In genomic region chr11:65859812-65860277, GRCh38 we compare ENCODE assay signal across 8 cellular contexts. TPM values are rescaled to one million over a fixed set of nuclear protein-coding genes. Genes with fewer than 3 reads are reported as not detected.
DNase-seq lines count a peak whose midpoint lies in the region; ATAC-seq, FAIRE-seq and TF ChIP-seq lines count a peak whose summit lies in the region.

No MANE protein-coding gene starts in this region.

- no peaks in the 10 kb centered on the region for H3K9me3 Mint-ChIP-seq in naive thymus-derived CD8-positive, alpha-beta T cell

- H3K27me3 Mint-ChIP-seq in naive thymus-derived CD8-positive, alpha-beta T cell: no peaks in the 10 kb centered on the region

- ATAC-seq in naive thymus-derived CD8-positive, alpha-beta T cell: peak; percentile 0 to 3
- ATAC-seq in GM21737 (IDR thresholded peaks at IDR 0.05; ENCODE audit: unreplicated experiment) (no peak), HG02678 (IDR thresholded peaks at IDR 0.05; ENCODE audit: unreplicated experiment) (no peak)

- peak overlapping the region; percentile 95 for H3K4me3 ChIP-seq in choroid plexus epithelial cell (ENCODE audit: low read depth, low read length)

- DNase-seq in GM10266 (ENCODE audit: extremely low spot score): no peak
- DNase-seq in NCI-H345 treated with DMSO at 0.1 percent for 48 hours (lab: John Stamatoyannopoulos, UW; ENCODE audit: unreplicated experiment): peak; percentile 70
- no peak for DNase-seq in choroid plexus epithelial cell (ENCODE audit: low read depth)
- DNase-seq in naive thymus-derived CD8-positive, alpha-beta T cell: peak in 1 of 10 donors; percentile 18
- no peak for DNase-seq in COLO829 (ENCODE audit: low spot score)
- DNase-seq in urothelium cell line (ENCODE audit: low spot score): no peak

- H3K4me1 Mint-ChIP-seq in naive thymus-derived CD8-positive, alpha-beta T cell: peaks cover 28 to 50% (median 46%) of the 10 kb centered on the region in 4 donors

- FAIRE-seq in urothelium cell line (lab: Jason Lieb, UNC): no peak

- POLR2A ChIA-PET in naive thymus-derived CD8-positive, alpha-beta T cell (lab: Charles Lee): interaction anchor here (0.6 to 12.6 kb wide), 44 partner anchors 8 to 1542 kb away, joined by 3 to 405 read pairs (median 7); partner anchors contain the start of genes BANF1, C11orf68, CCDC85B and CTSW

- peak overlapping the region; percentile 91 to 99 (median 96) for H3K4me3 Mint-ChIP-seq in naive thymus-derived CD8-positive, alpha-beta T cell

- TF ChIP-seq CTCF in GM10266 (IDR thresholded peaks at IDR 0.05; ENCODE audit: control insufficient read depth, insufficient read depth, low read depth, missing control alignments) (peak; percentile 22), choroid plexus epithelial cell (conservative IDR thresholded peaks at IDR 0.05; ENCODE audit: low read depth, low read length) (no peak)

- H3K27ac Mint-ChIP-seq in naive thymus-derived CD8-positive, alpha-beta T cell: peak overlapping the region; percentile 93 to 99 (median 96)

- H3K36me3 Mint-ChIP-seq in naive thymus-derived CD8-positive, alpha-beta T cell: peaks cover 0 to 47% (median 8%) of the 10 kb centered on the region in 3 donors

RNA-seq across cellular contexts. Expression of gene MUS81, which starts 0.4 kb away (rescaled TPM):
- 10 to 100 TPM; 91.9 to 97.8 TPM for total RNA-seq in naive thymus-derived CD8-positive, alpha-beta T cell
- 10 to 100 TPM; 21.7 to 26.5 (median 24.5) TPM for polyA plus RNA-seq in naive thymus-derived CD8-positive, alpha-beta T cell

RNA-seq across cellular contexts. Expression of gene CFL1, which starts 1.9 kb away (rescaled TPM):
- 100 to 1,000 TPM; 486 to 532 TPM for total RNA-seq in naive thymus-derived CD8-positive, alpha-beta T cell
- polyA plus RNA-seq in naive thymus-derived CD8-positive, alpha-beta T cell: 1,000 to 10,000 TPM; 2,347 to 2,575 (median 2,358) TPM

RNA-seq across cellular contexts. Expression of gene EFEMP2, which starts 12.8 kb away (rescaled TPM):
- total RNA-seq in naive thymus-derived CD8-positive, alpha-beta T cell: 10 to 100 TPM; 15.2 to 16.9 TPM
- polyA plus RNA-seq in naive thymus-derived CD8-positive, alpha-beta T cell: 1 to 10 TPM in 2 of 3 donors, not detected in 1; 1.8 to 2.5 TPM

RNA-seq across cellular contexts. Expression of gene CTSW, which starts 19.8 kb away (rescaled TPM):
- total RNA-seq in naive thymus-derived CD8-positive, alpha-beta T cell: 10 to 100 TPM; 52.1 to 52.6 TPM
- polyA plus RNA-seq in naive thymus-derived CD8-positive, alpha-beta T cell: 100 to 1,000 TPM; 255 to 495 (median 475) TPM

RNA-seq across cellular contexts. Expression of gene SNX32, which starts 26.1 kb away (rescaled TPM):
- 1 to 10 TPM; 2.1 to 2.2 TPM for total RNA-seq in naive thymus-derived CD8-positive, alpha-beta T cell
- polyA plus RNA-seq in naive thymus-derived CD8-positive, alpha-beta T cell: 1 to 10 TPM in 1 of 3 donors, under 1 TPM in 2; 0.39 to 1.5 (median 0.40) TPM

Comparison
In these comparisons a context has a peak if more than half of its experiments do, and no peak if none do; other contexts are left out.
1. ATAC-seq: peak in naive thymus-derived CD8-positive, alpha-beta T cell (2 of 2); none in GM21737 (single experiment) and HG02678 (single experiment).